ENCODE assay signal across 18 cellular contexts in genomic region chr4:23881052-23881501, GRCh38. TPM values are rescaled to one million over a fixed set of nuclear protein-coding genes. Genes with fewer than 3 reads are reported as not detected.
A peak's percentile ranks its signal among the peaks of the same experiment; 100 is the strongest.
DNase-seq lines count a peak whose midpoint lies in the region; TF ChIP-seq lines count a peak whose summit lies in the region.
"Had no signal": no experiment of that assay in that cellular context is flagged by ENCODE, and none has a peak within 500 bp of the region (broad histone marks: within the 10 kb centered on the region; RNA-seq: fewer than 3 reads in every experiment).

No MANE protein-coding gene starts in this region.

- no peaks in the 10 kb centered on the region for H3K27me3 ChIP-seq in right atrium auricular region
- H3K27me3 ChIP-seq in stomach smooth muscle (ENCODE audit: control insufficient read depth in 1 of 2, insufficient read depth in 2 of 2, low read length in 2 of 2), result no peaks in the 10 kb centered on the region
- H3K27me3 ChIP-seq in Karpas-422 (ENCODE audit: low read length), result no peaks in the 10 kb centered on the region; the same call in 1 of the 2 replicates
- H3K27me3 ChIP-seq: esophagus squamous epithelium had no signal

- H3K9ac ChIP-seq in stomach smooth muscle (ENCODE audit: low read length in 2 of 2), result no peak overlapping the region
- H3K9ac ChIP-seq in Karpas-422 (ENCODE audit: low read length), result no peak overlapping the region

- no peak overlapping the region for H2AFZ ChIP-seq in Karpas-422 (ENCODE audit: low read length)

- 0 out of 2 replicates have a peak, but pooled peaks cover 3% of the 10 kb centered on the region for H4K20me1 ChIP-seq in Karpas-422 (ENCODE audit: insufficient read depth, low read depth, low read length)

- DNase-seq in NCI-H510A treated with DMSO at 0.1 percent for 48 hours (lab: John Stamatoyannopoulos, UW), result peak; percentile 54
- no peak for DNase-seq in NCI-H510A (lab: John Stamatoyannopoulos, UW)
- DNase-seq in NCI-H69 (lab: John Stamatoyannopoulos, UW), result peak; percentile 69
- no peak for DNase-seq in right atrium auricular region (ENCODE audit: low spot score)
- no peak for DNase-seq in putamen (ENCODE audit: low spot score)
- no peak for DNase-seq in Karpas-422
- no peak for DNase-seq in HT-29 (ENCODE audit: low spot score)
- DNase-seq: activated CD4-positive, alpha-beta T cell treated with anti-CD3 and anti-CD28 coated beads for 1 hour; activated naive CD8-positive, alpha-beta T cell treated with anti-CD3 and anti-CD28 coated beads, Interleukin-2, amount 10 ng/mL, durations not matched to agents 7 days and 5 days; COR-L47; esophagus squamous epithelium; H9; NCI-H446; small intestine; stimulated activated naive CD8-positive, alpha-beta T cell treated with anti-CD3 and anti-CD28 coated beads, Interleukin-15, amount 100 ng/mL, for 72 hours had no signal

- no peak overlapping the region for H3K4me2 ChIP-seq in Karpas-422 (ENCODE audit: low read depth, low read length, poor library complexity, severe bottlenecking)
- H3K4me2 ChIP-seq: A549 had no signal

- H3K79me2 ChIP-seq in Karpas-422 (ENCODE audit: low read length), result no peaks in the 10 kb centered on the region

- H3K4me3 ChIP-seq in right atrium auricular region (no peak overlapping the region), stomach smooth muscle (ENCODE audit: low read length in 2 of 2) (no peak overlapping the region), Karpas-422 (ENCODE audit: low read length) (no peak overlapping the region)
- H3K4me3 ChIP-seq: A549, esophagus squamous epithelium had no signal

- H3K9me2 ChIP-seq in Karpas-422 (replicated peaks; ENCODE audit: insufficient read depth, low read length), result no peaks in the 10 kb centered on the region

- H3K9me3 ChIP-seq in right atrium auricular region (no peaks in the 10 kb centered on the region), stomach smooth muscle (ENCODE audit: control insufficient read depth in 2 of 2, low read length in 2 of 2) (no peaks in the 10 kb centered on the region), Karpas-422 (ENCODE audit: low read length) (no peaks in the 10 kb centered on the region)
- H3K9me3 ChIP-seq: A549, esophagus squamous epithelium had no signal

- no peak for TF ChIP-seq CTCF in right atrium auricular region (IDR thresholded peaks at IDR 0.05)

- H3K27ac ChIP-seq in right atrium auricular region (peak overlapping the region; percentile 86 to 94), stomach smooth muscle (ENCODE audit: low read length) (peak overlapping the region; percentile 56), Karpas-422 (ENCODE audit: low read length) (no peak overlapping the region)
- H3K27ac ChIP-seq: A549 had no signal

- H3K36me3 ChIP-seq in right atrium auricular region (peaks cover 10% of the 10 kb centered on the region), stomach smooth muscle (ENCODE audit: control insufficient read depth in 2 of 2, insufficient read depth in 2 of 2, low read length in 2 of 2) (no peaks in the 10 kb centered on the region), Karpas-422 (ENCODE audit: insufficient read depth, low read length) (no peaks in the 10 kb centered on the region)
- H3K36me3 ChIP-seq: esophagus squamous epithelium had no signal

- peaks cover 0 to 48% of the 10 kb centered on the region in 2 donors for H3K4me1 ChIP-seq in right atrium auricular region
- peaks cover 40% of the 10 kb centered on the region for H3K4me1 ChIP-seq in stomach smooth muscle (ENCODE audit: control insufficient read depth, insufficient read depth, low read length)
- no peaks in the 10 kb centered on the region for H3K4me1 ChIP-seq in Karpas-422 (ENCODE audit: low read length)
- H3K4me1 ChIP-seq: A549 had no signal

RNA-seq across cellular contexts. Expression of gene PPARGC1A, which starts 8.8 kb away (rescaled TPM):
- 10 to 100 TPM; 41.6 to 72.3 TPM for total RNA-seq in right atrium auricular region
- total RNA-seq in Karpas-422 (2014; rRNA removed; shearing (Covaris generic); ENCODE audit: low replicate concordance), result 0.14 TPM in 1 of 2 replicates, not detected in the other
- total RNA-seq in HT-29 (2014; rRNA removed; shearing (Covaris generic)), result 0.08 TPM in 1 of 2 replicates, not detected in the other
- total RNA-seq: activated naive CD8-positive, alpha-beta T cell treated with anti-CD3 and anti-CD28 coated beads, Interleukin-2, amount 10 ng/mL, durations not matched to agents 7 days and 5 days; T-helper 1 cell treated with Interleukin-12 subunit alpha and Interleukin-12 subunit beta and Interleukin-4 antibody, amounts not matched to agents 30 ng/mL and 1 ng/mL, for 36 hours had no signal

Comparison
In these comparisons a context has a peak if more than half of its experiments do, and no peak if none do; other contexts are left out.
1. DNase-seq: peak in NCI-H510A treated with DMSO at 0.1 percent for 48 hours (single experiment) and NCI-H69 (single experiment); none in NCI-H510A (single experiment), right atrium auricular region (single experiment), putamen (single experiment), Karpas-422 (single experiment) and HT-29 (single experiment).
2. RNA of gene PPARGC1A, which starts 8.8 kb away (total RNA-seq): 41.6 to 72.3 TPM in right atrium auricular region; 0.08 TPM in HT-29 and 0.14 TPM in Karpas-422; every median in the first group is over 10 times any median in the second.